In genomic region chr17:64919289-64920025, GRCh38 we compare ENCODE assay signal across 8 cellular contexts. TPM values are rescaled to one million over a fixed set of nuclear protein-coding genes. Genes with fewer than 3 reads are reported as not detected.
DNase-seq lines count a peak whose midpoint lies in the region; ATAC-seq and TF ChIP-seq lines count a peak whose summit lies in the region.
"Not testable (repeated sequence)": the region's sequence is repeated elsewhere in the genome, so short reads cannot be mapped to it uniquely, and the experiment has no call there.

TSS of gene LRRC37A3 (minus strand) at chr17:64919478. CDS start at chr17:64897257, 22,221 bp downstream.

- 2% methylated on average over 66 of the region's 70 CpGs for WGBS in thymus

- peak within 1 kb of the TSS; percentile 91 for H3K27ac ChIP-seq in thymus (ENCODE audit: low read depth)

- not testable (repeated sequence) for H3K9me3 ChIP-seq in thymus (ENCODE audit: control insufficient read depth)

- not testable (repeated sequence) for H3K36me3 Mint-ChIP-seq in activated naive CD8-positive, alpha-beta T cell; osteocyte (ENCODE audit: unreplicated experiment)

- peak within 1 kb of the TSS; percentile 64 for H3K4me3 ChIP-seq in thymus (ENCODE audit: low read length)

- H3K36me3 ChIP-seq in thymus (ENCODE audit: control insufficient read depth, insufficient read depth), result not testable (repeated sequence)

- ATAC-seq in HG02678 (IDR thresholded peaks at IDR 0.05; ENCODE audit: unreplicated experiment), result peak; percentile 91

- peak within 1 kb of the TSS; percentile 88 for H3K4me3 Mint-ChIP-seq in activated naive CD8-positive, alpha-beta T cell
- peak within 1 kb of the TSS; percentile 84 for H3K4me3 Mint-ChIP-seq in osteocyte (ENCODE audit: unreplicated experiment)

- intact Hi-C loops in head of caudate nucleus (cut with DNase I), result not testable (repeated sequence)

- not testable (repeated sequence) for H3K4me1 ChIP-seq in thymus (ENCODE audit: control insufficient read depth, insufficient read depth, low read length)

- not testable (repeated sequence) for H3K9me3 Mint-ChIP-seq in activated naive CD8-positive, alpha-beta T cell (ENCODE audit: low read depth); osteocyte (ENCODE audit: unreplicated experiment)

- DNase-seq in NCI-H1105 (lab: John Stamatoyannopoulos, UW) (peak; percentile 96), SKM-1 (lab: John Stamatoyannopoulos, UW; ENCODE audit: unreplicated experiment) (peak; percentile 52), head of caudate nucleus (peak; percentile 92 to 100 (median 99)), osteocyte (ENCODE audit: extremely low spot score, unreplicated experiment) (peak; percentile 100)

- not testable (repeated sequence) for H3K4me1 Mint-ChIP-seq in activated naive CD8-positive, alpha-beta T cell (ENCODE audit: low read depth); osteocyte (ENCODE audit: unreplicated experiment)

- TF ChIP-seq CTCF in GM12873 (IDR thresholded peaks at IDR 0.05; ENCODE audit: insufficient read depth, low read depth, low read length, missing control alignments) (peak; percentile 80), osteocyte (IDR thresholded peaks at IDR 0.05) (peak; percentile 98)

- H3K27me3 Mint-ChIP-seq in activated naive CD8-positive, alpha-beta T cell; osteocyte (ENCODE audit: unreplicated experiment): not testable (repeated sequence)

- H3K27me3 ChIP-seq in thymus (ENCODE audit: control insufficient read depth, insufficient read depth), result not testable (repeated sequence)

- H3K27ac Mint-ChIP-seq in activated naive CD8-positive, alpha-beta T cell, result peak within 1 kb of the TSS; percentile 84
- H3K27ac Mint-ChIP-seq in osteocyte (ENCODE audit: unreplicated experiment), result peak within 1 kb of the TSS; percentile 89

RNA-seq across cellular contexts. Expression of gene LRRC37A3, which starts in this region (rescaled TPM):
- 25.1 and 27.3 TPM in 2 replicates for total RNA-seq in osteocyte
- polyA plus RNA-seq in thymus, result 7.9 TPM

Comparison
In these comparisons a context has a peak if more than half of its experiments do, and no peak if none do; other contexts are left out.
1. Peak in every context shown above with its lines: DNase-seq, ATAC-seq, H3K4me3 ChIP-seq and H3K27ac ChIP-seq.